Comparison of ENCODE assay signal across 16 cellular contexts in the genomic region with DNA sequence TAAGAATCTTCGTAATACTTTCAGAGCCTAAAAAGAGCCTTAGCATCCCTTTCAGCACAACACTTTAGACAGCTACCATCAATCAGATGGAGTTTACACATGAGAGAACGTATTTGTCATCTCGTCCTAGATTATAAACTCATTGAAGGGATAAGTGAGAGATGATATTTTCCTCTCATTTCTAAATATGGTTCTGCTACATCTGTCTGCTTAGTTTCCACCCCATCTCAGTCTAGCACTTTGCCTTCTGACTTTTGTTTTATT.
"Had no signal": no experiment of that assay in that cellular context is flagged by ENCODE, and none has a peak within 500 bp of the region (broad histone marks: within the 10 kb centered on the region; RNA-seq: fewer than 3 reads in every experiment).

No MANE protein-coding gene starts in this region.

- H3K36me3 Mint-ChIP-seq: memory B cell; naive thymus-derived CD8-positive, alpha-beta T cell; type B pancreatic cell had no signal

- DNase-seq: activated CD4-positive, alpha-beta T cell treated with anti-CD3 and anti-CD28 coated beads, Interleukin-2, amount 50 U/mL, for 1 hour; activated CD8-positive, alpha-beta memory T cell treated with anti-CD3 and anti-CD28 coated beads for 24 hours; activated gamma-delta T cell treated with Interleukin-2 at 50 U/mL for 16 hours; amniotic stem cell; erythroblast; hippocampal formation; left ventricle myocardium inferior; naive thymus-derived CD8-positive, alpha-beta T cell; nucleus accumbens; right cardiac atrium had no signal

- H3K4me3 ChIP-seq: left ventricle myocardium inferior had no signal

- H3K36me3 ChIP-seq: left ventricle myocardium inferior had no signal

- H3K27ac ChIP-seq: left ventricle myocardium inferior had no signal

- H3K27me3 Mint-ChIP-seq: progenitor cell of endocrine pancreas; stimulated activated naive CD8-positive, alpha-beta T cell treated with anti-CD3 and anti-CD28 coated beads, Interleukin-15, Interleukin-2, amounts not matched to agents 100 ng/mL and 50 ng/mL, for 24 hours; type B pancreatic cell had no signal

- H3K9me3 Mint-ChIP-seq: memory B cell; naive thymus-derived CD8-positive, alpha-beta T cell; stimulated activated naive CD8-positive, alpha-beta T cell treated with anti-CD3 and anti-CD28 coated beads, Interleukin-15, Interleukin-2, amounts not matched to agents 100 ng/mL and 50 ng/mL, for 24 hours; T-helper 2 cell treated with Interferon-gamma antibody and Interleukin-4, amounts not matched to agents 5 μg/mL and 100 μg/mL, for 36 hours had no signal

- ATAC-seq: naive thymus-derived CD8-positive, alpha-beta T cell; right cardiac atrium had no signal

- H3K4me3 Mint-ChIP-seq: activated naive CD8-positive, alpha-beta T cell; memory B cell; naive thymus-derived CD8-positive, alpha-beta T cell; stimulated activated naive CD8-positive, alpha-beta T cell treated with anti-CD3 and anti-CD28 coated beads, Interleukin-15, Interleukin-2, amounts not matched to agents 100 ng/mL and 50 ng/mL, for 24 hours; T-helper 2 cell treated with Interferon-gamma antibody and Interleukin-4, amounts not matched to agents 5 μg/mL and 100 μg/mL, for 36 hours; type B pancreatic cell had no signal

- H3K9me3 ChIP-seq: left ventricle myocardium inferior had no signal

- H3K27ac Mint-ChIP-seq: activated naive CD8-positive, alpha-beta T cell; memory B cell; naive thymus-derived CD8-positive, alpha-beta T cell; progenitor cell of endocrine pancreas; stimulated activated naive CD8-positive, alpha-beta T cell treated with anti-CD3 and anti-CD28 coated beads, Interleukin-15, Interleukin-2, amounts not matched to agents 100 ng/mL and 50 ng/mL, for 24 hours; T-helper 2 cell treated with Interferon-gamma antibody and Interleukin-4, amounts not matched to agents 5 μg/mL and 100 μg/mL, for 36 hours; type B pancreatic cell had no signal
